ENCODE assay signal across 27 cellular contexts in genomic region chr1:3198371-3199287, GRCh38.
DNase-seq lines count a peak whose midpoint lies in the region; ATAC-seq and TF ChIP-seq lines count a peak whose summit lies in the region.
"Had no signal": no experiment of that assay in that cellular context is flagged by ENCODE, and none has a peak within 500 bp of the region (broad histone marks: within the 10 kb centered on the region; RNA-seq: fewer than 3 reads in every experiment).

No MANE protein-coding gene starts in this region.

- TF ChIP-seq EP300 in SK-N-SH (IDR thresholded peaks at IDR 0.05; ENCODE audit: borderline replicate concordance in 1 of 2, low read depth in 1 of 2, low read length in 1 of 2) = no peak

- no peak overlapping the region for H2AFZ ChIP-seq in SK-N-SH (ENCODE audit: low read depth)

- WGBS in SK-N-SH (ENCODE audit: low lambda C conversion rate) = 46% methylated on average over 31 of the region's 41 CpGs
- 94% methylated on average over 36 to 37 of the region's 41 CpGs for whole genome bisulfite sequencing in mesodermal cell (ENCODE audit: insufficient coverage in 2 of 2), 2 experiments

- H3K27me3 ChIP-seq in SK-N-SH (ENCODE audit: insufficient read depth) (no peaks in the 10 kb centered on the region), thoracic aorta (replicated peaks; ENCODE audit: insufficient read depth) (no peaks in the 10 kb centered on the region), foreskin keratinocyte (no peaks in the 10 kb centered on the region)
- H3K27me3 ChIP-seq: left lung, Peyer's patch had no signal

- no peak for ATAC-seq in SK-N-SH treated with all-trans-retinoic acid at 6 μM for 48 hours
- no peak for ATAC-seq in thoracic aorta (ENCODE audit: insufficient number of reproducible peaks, low FRiP score, low read depth)
- no peak for ATAC-seq in foreskin keratinocyte
- ATAC-seq: HCT116; left lung; psoas muscle; stimulated activated memory B cell treated with anti-CD40 and anti-IgM and Interleukin-4, amounts not matched to agents 10 μg/mL and 1 μg/mL and 100 μg/mL, for 72 hours had no signal

- H3K4me2 ChIP-seq in SK-N-SH = no peak overlapping the region

- H3K4me3 ChIP-seq in SK-N-SH (ENCODE audit: low read depth in 2 of 2, low read length in 1 of 2) (no peak overlapping the region), mesodermal cell (ENCODE audit: extremely low read depth, insufficient read depth, low read length, poor library complexity, severe bottlenecking) (no peak overlapping the region), thoracic aorta (no peak overlapping the region)
- H3K4me3 ChIP-seq: dorsolateral prefrontal cortex, left lung, Peyer's patch, psoas muscle had no signal

- no peak for TF ChIP-seq CTCF in SK-N-SH (IDR thresholded peaks at IDR 0.05)
- no peak for TF ChIP-seq CTCF in thoracic aorta (IDR thresholded peaks at IDR 0.05)
- TF ChIP-seq CTCF in foreskin keratinocyte (conservative IDR thresholded peaks at IDR 0.05) = no peak

- no peak for TF ChIP-seq RAD21 in SK-N-SH (IDR thresholded peaks at IDR 0.05; ENCODE audit: low read length)

- no peaks in the 10 kb centered on the region for H3K36me3 ChIP-seq in SK-N-SH (replicated peaks in 1 of 2; ENCODE audit: control insufficient read depth in 1 of 2, insufficient read depth in 2 of 2, low read length in 1 of 2)
- H3K36me3 ChIP-seq in mesodermal cell (ENCODE audit: control insufficient read depth, insufficient read depth, low read length) = no peaks in the 10 kb centered on the region
- no peaks in the 10 kb centered on the region for H3K36me3 ChIP-seq in thoracic aorta
- H3K36me3 ChIP-seq: left lung, Peyer's patch had no signal

- no peaks in the 10 kb centered on the region for H3K9me3 ChIP-seq in SK-N-SH
- H3K9me3 ChIP-seq in mesodermal cell (ENCODE audit: control insufficient read depth, low read length) = no peaks in the 10 kb centered on the region
- H3K9me3 ChIP-seq in thoracic aorta = no peaks in the 10 kb centered on the region
- H3K9me3 ChIP-seq: left lung, Peyer's patch, psoas muscle had no signal

- no peaks in the 10 kb centered on the region for H3F3A ChIP-seq in SK-N-SH (replicated peaks; ENCODE audit: insufficient read depth)

- H3K4me1 ChIP-seq in SK-N-SH (ENCODE audit: control insufficient read depth in 1 of 2, insufficient read depth in 2 of 2, low read depth in 1 of 2, low read length in 1 of 2) (peaks cover 0 to 17% of the 10 kb centered on the region in 2 experiments; a peak in 1 of 4 replicates), mesodermal cell (ENCODE audit: control insufficient read depth, insufficient read depth, low read length, poor library complexity, severe bottlenecking) (no peaks in the 10 kb centered on the region), thoracic aorta (ENCODE audit: control insufficient read depth in 1 of 2, low read depth in 2 of 2) (peaks cover 44 to 85% of the 10 kb centered on the region in 2 donors), foreskin keratinocyte (no peaks in the 10 kb centered on the region)
- H3K4me1 ChIP-seq: left lung, Peyer's patch, psoas muscle had no signal

- POLR2A ChIA-PET in SK-N-SH (lab: Yijun Ruan, JAX) = no interaction called here

- H3K79me2 ChIP-seq in SK-N-SH (ENCODE audit: insufficient read depth) = no peaks in the 10 kb centered on the region

- CTCF ChIA-PET in SK-N-SH (lab: Yijun Ruan, JAX) = no interaction called here

- H3K27ac ChIP-seq in SK-N-SH (ENCODE audit: low read depth in 2 of 2, low read length in 1 of 2) (no peak overlapping the region; a peak in 1 of 4 replicates), cingulate gyrus (ENCODE audit: low read depth, low read length) (peak overlapping the region; percentile 41), mesodermal cell (ENCODE audit: low read depth, low read length, severe bottlenecking) (peak overlapping the region; percentile 16), thoracic aorta (peak overlapping the region; percentile 97 to 100), foreskin keratinocyte (no peak overlapping the region)
- H3K27ac ChIP-seq: 22Rv1, left lung, Peyer's patch, psoas muscle, VCaP had no signal

- no peaks in the 10 kb centered on the region for H3K9me2 ChIP-seq in SK-N-SH

- H4K20me1 ChIP-seq in SK-N-SH (ENCODE audit: insufficient read depth) = no peaks in the 10 kb centered on the region

- DNase-seq in SK-N-SH (peak; percentile 78), thoracic aorta (ENCODE audit: low spot score) (no peak), foreskin keratinocyte (no peak)
- DNase-seq in stimulated activated CD4-positive, alpha-beta T cell treated with anti-CD3 and anti-CD28 coated beads, Interleukin-2, amount 100 ng/mL, for 48 hours = no peak
- DNase-seq in activated CD8-positive, alpha-beta memory T cell treated with anti-CD3 and anti-CD28 coated beads for 24 hours = no peak
- DNase-seq: activated CD4-positive, alpha-beta T cell treated with anti-CD3 and anti-CD28 coated beads, Interleukin-2, amount 10 ng/mL, durations not matched to agents 24 days and 14 days; activated gamma-delta T cell treated with Interleukin-2 at 50 U/mL for 16 hours; activated naive CD8-positive, alpha-beta T cell treated with anti-CD3 and anti-CD28 coated beads, Interleukin-2, amount 10 ng/mL, durations not matched to agents 7 days and 5 days; CD4-positive, CD25-positive, alpha-beta regulatory T cell; dorsolateral prefrontal cortex; left lung; NCI-H1436 treated with DMSO at 0.1 percent for 48 hours; NCI-H748 treated with DMSO at 0.1 percent for 48 hours; occipital lobe; Peyer's patch; psoas muscle; SIG-M5; substantia nigra; SW 1271; T1000 had no signal

- H3K9ac ChIP-seq in SK-N-SH = no peak overlapping the region

TF ChIP-seq in SK-N-SH, 30 proteins besides CTCF, POLR2A, EP300 and RAD21:
- peak; percentile 52 for TF ChIP-seq GATA2 (CRISPR knock-in tag; IDR thresholded peaks at IDR 0.05)
- TF ChIP-seq RFX5 (IDR thresholded peaks at IDR 0.05; ENCODE audit: low read length) = no peak
- TF ChIP-seq RCOR1 (IDR thresholded peaks at IDR 0.05; ENCODE audit: low read length) = peak; percentile 33; the same call in 1 of the 2 replicates

TF ChIP-seq in SK-N-SH treated with all-trans-retinoic acid at 6 μM for 48 hours, 23 proteins besides CTCF, POLR2A, EP300 and RAD21:
- TF ChIP-seq POU6F1 (CRISPR knock-in tag; IDR thresholded peaks at IDR 0.05; ENCODE audit: borderline replicate concordance, low read depth) = no peak
- no peak for TF ChIP-seq TOX (CRISPR knock-in tag; IDR thresholded peaks at IDR 0.05; ENCODE audit: borderline replicate concordance)
- no peak for TF ChIP-seq BACH2 (CRISPR knock-in tag; IDR thresholded peaks at IDR 0.05; ENCODE audit: borderline replicate concordance)
- TF ChIP-seq CSDC2 (CRISPR knock-in tag; IDR thresholded peaks at IDR 0.05) = no peak
- no peak for TF ChIP-seq GLIS3 (CRISPR knock-in tag; IDR thresholded peaks at IDR 0.05)
- no peak for TF ChIP-seq SNAI2 (CRISPR knock-in tag; IDR thresholded peaks at IDR 0.05)
- TF ChIP-seq ZNF70 (CRISPR knock-in tag; IDR thresholded peaks at IDR 0.05) = no peak
- no peak for TF ChIP-seq ZC3H10 (CRISPR knock-in tag; IDR thresholded peaks at IDR 0.05)
- TF ChIP-seq TSHZ2 (CRISPR knock-in tag; IDR thresholded peaks at IDR 0.05) = no peak
- TF ChIP-seq OSR1 (CRISPR knock-in tag; IDR thresholded peaks at IDR 0.05) = no peak
- TF ChIP-seq CSRNP3 (CRISPR knock-in tag; IDR thresholded peaks at IDR 0.05) = no peak
TF ChIP-seq in SK-N-SH treated with all-trans-retinoic acid at 6 μM for 48 hours: peak in this region for 0.

Comparison
In these comparisons a context has a peak if more than half of its experiments do, and no peak if none do; other contexts are left out.
1. H3K27ac ChIP-seq: peak in cingulate gyrus (single experiment), mesodermal cell (single experiment) and thoracic aorta (2 of 2); none in SK-N-SH (0 of 2) and foreskin keratinocyte (single experiment).